ENCODE assay signal across 8 cellular contexts in the genomic region with DNA sequence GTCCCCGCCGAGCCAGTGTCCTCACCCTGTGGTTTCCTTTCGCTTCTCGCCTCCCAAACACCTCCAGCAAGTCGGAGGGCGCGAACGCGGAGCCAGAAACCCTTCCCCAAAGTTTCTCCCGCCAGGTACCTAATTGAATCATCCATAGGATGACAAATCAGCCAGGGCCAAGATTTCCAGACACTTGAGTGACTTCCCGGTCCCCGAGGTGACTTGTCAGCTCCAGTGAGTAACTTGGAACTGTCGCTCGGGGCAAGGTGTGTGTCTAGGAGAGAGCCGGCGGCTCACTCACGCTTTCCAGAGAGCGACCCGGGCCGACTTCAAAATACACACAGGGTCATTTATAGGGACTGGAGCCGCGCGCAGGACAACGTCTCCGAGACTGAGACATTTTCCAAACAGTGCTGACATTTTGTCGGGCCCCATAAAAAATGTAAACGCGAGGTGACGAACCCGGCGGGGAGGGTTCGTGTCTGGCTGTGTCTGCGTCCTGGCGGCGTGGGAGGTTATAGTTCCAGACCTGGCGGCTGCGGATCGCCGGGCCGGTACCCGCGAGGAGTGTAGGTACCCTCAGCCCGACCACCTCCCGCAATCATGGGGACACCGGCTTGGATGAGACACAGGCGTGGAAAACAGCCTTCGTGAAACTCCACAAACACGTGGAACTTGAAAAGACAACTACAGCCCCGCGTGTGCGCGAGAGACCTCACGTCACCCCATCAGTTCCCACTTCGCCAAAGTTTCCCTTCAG. TPM values are rescaled to one million over a fixed set of nuclear protein-coding genes. Genes with fewer than 3 reads are reported as not detected.
A peak's percentile ranks its signal among the peaks of the same experiment; 100 is the strongest.
DNase-seq lines count a peak whose midpoint lies in the region; ATAC-seq, FAIRE-seq and TF ChIP-seq lines count a peak whose summit lies in the region.

No MANE protein-coding gene starts in this region.

- H3K4me3 ChIP-seq in BJ (ENCODE audit: low read depth, low read length) (peak overlapping the region; percentile 62), osteoblast (ENCODE audit: insufficient read depth, low read length) (peak overlapping the region; percentile 84)

- peaks cover 64% of the 10 kb centered on the region for H3K4me1 ChIP-seq in osteoblast (ENCODE audit: insufficient read depth, low read length)

- intact Hi-C loops in activated T-helper 2 cell treated with anti-CD3 and anti-CD28 coated beads, Interferon-gamma antibody, Interleukin-2, Interleukin-4, amounts not matched to agents 10 μg/mL and 5 μg/mL and 100 μg/mL, durations not matched to agents 14 hours and 24 hours and 36 hours (cut with micrococcal nuclease), result loop anchor here (1.0 to 5.0 kb wide), 4 partner anchors 8 to 772 kb away; partner anchors contain the start of gene RFX3

- H3K79me2 ChIP-seq in osteoblast (ENCODE audit: insufficient read depth, low read length), result peaks cover 35% of the 10 kb centered on the region

- FAIRE-seq in frontal cortex (lab: Jason Lieb, UNC), result no peak

- peak; percentile 32 for ATAC-seq in GM19455 (IDR thresholded peaks at IDR 0.05; ENCODE audit: unreplicated experiment)

- H3K4me1 Mint-ChIP-seq in activated T-helper 2 cell treated with anti-CD3 and anti-CD28 coated beads, Interferon-gamma antibody, Interleukin-2, Interleukin-4, amounts not matched to agents 10 μg/mL and 5 μg/mL and 100 μg/mL, durations not matched to agents 14 hours and 24 hours and 36 hours (ENCODE audit: low read depth), result peaks cover 58% of the 10 kb centered on the region

- H3K36me3 Mint-ChIP-seq in activated T-helper 2 cell treated with anti-CD3 and anti-CD28 coated beads, Interferon-gamma antibody, Interleukin-2, Interleukin-4, amounts not matched to agents 10 μg/mL and 5 μg/mL and 100 μg/mL, durations not matched to agents 14 hours and 24 hours and 36 hours (ENCODE audit: low read depth), result no peaks in the 10 kb centered on the region

- H2AFZ ChIP-seq in osteoblast (ENCODE audit: low read length), result peak overlapping the region; percentile 61

- in situ Hi-C loops in ACHN (cut with HindIII; ENCODE audit: low pct_ligation_motif_present, low pct_unique_long_range_greater_than_20kb, low sequenced_read_pairs), result loop anchor here (25.0 kb wide), 1 partner anchor 161 kb away; no protein-coding TSS in a partner anchor

- no peaks in the 10 kb centered on the region for H3K27me3 ChIP-seq in BJ (ENCODE audit: control insufficient read depth, insufficient read depth, low read length)
- H3K27me3 ChIP-seq in osteoblast (ENCODE audit: insufficient read depth, low read length), result no peaks in the 10 kb centered on the region

- H3K27me3 Mint-ChIP-seq in activated T-helper 2 cell treated with anti-CD3 and anti-CD28 coated beads, Interferon-gamma antibody, Interleukin-2, Interleukin-4, amounts not matched to agents 10 μg/mL and 5 μg/mL and 100 μg/mL, durations not matched to agents 14 hours and 24 hours and 36 hours (ENCODE audit: low read depth), result peaks cover 57% of the 10 kb centered on the region

- no peaks in the 10 kb centered on the region for H3K9me3 ChIP-seq in osteoblast (ENCODE audit: low read depth, low read length)

- CTCF ChIA-PET in BJ (lab: Yijun Ruan, JAX), result interaction anchor here (1.5 to 2.0 kb wide), 5 partner anchors 10 to 564 kb away, joined by 5 to 7 read pairs (median 6); no protein-coding TSS in a partner anchor

- DNase-seq in BJ (ENCODE audit: low read depth) (no peak), NCI-H1105 (lab: John Stamatoyannopoulos, UW) (peak; percentile 43), frontal cortex (ENCODE audit: low spot score in 2 of 2) (peak; percentile 17 to 46), osteoblast (ENCODE audit: insufficient read length, low spot score, missing footprints) (peak; percentile 83), HPDE6-E6E7 (ENCODE audit: extremely low spot score) (no peak), ACHN (no peak)
- DNase-seq in activated T-helper 2 cell treated with anti-CD3 and anti-CD28 coated beads, Interferon-gamma antibody, Interleukin-2, Interleukin-4, amounts not matched to agents 10 μg/mL and 5 μg/mL and 100 μg/mL, durations not matched to agents 14 hours and 24 hours and 36 hours (ENCODE audit: low spot score), result no peak

- H3K9me3 Mint-ChIP-seq in activated T-helper 2 cell treated with anti-CD3 and anti-CD28 coated beads, Interferon-gamma antibody, Interleukin-2, Interleukin-4, amounts not matched to agents 10 μg/mL and 5 μg/mL and 100 μg/mL, durations not matched to agents 14 hours and 24 hours and 36 hours, result no peaks in the 10 kb centered on the region

- H3K36me3 ChIP-seq in BJ (ENCODE audit: control insufficient read depth, insufficient read depth, low read length), result no peaks in the 10 kb centered on the region
- no peaks in the 10 kb centered on the region for H3K36me3 ChIP-seq in osteoblast (ENCODE audit: insufficient read depth, low read length)

- H3K27ac ChIP-seq in osteoblast (ENCODE audit: low read depth, low read length), result peak overlapping the region; percentile 99

- peak overlapping the region; percentile 96 for H3K4me3 Mint-ChIP-seq in activated T-helper 2 cell treated with anti-CD3 and anti-CD28 coated beads, Interferon-gamma antibody, Interleukin-2, Interleukin-4, amounts not matched to agents 10 μg/mL and 5 μg/mL and 100 μg/mL, durations not matched to agents 14 hours and 24 hours and 36 hours (ENCODE audit: low read depth)

- peak overlapping the region; percentile 92 for H3K27ac Mint-ChIP-seq in activated T-helper 2 cell treated with anti-CD3 and anti-CD28 coated beads, Interferon-gamma antibody, Interleukin-2, Interleukin-4, amounts not matched to agents 10 μg/mL and 5 μg/mL and 100 μg/mL, durations not matched to agents 14 hours and 24 hours and 36 hours

- POLR2A ChIA-PET in BJ (lab: Charles Lee), result no interaction called here

- H4K20me1 ChIP-seq in osteoblast (ENCODE audit: insufficient read depth, low read length), result no peaks in the 10 kb centered on the region

- H3K4me2 ChIP-seq in osteoblast (ENCODE audit: insufficient read depth, low read length), result peak overlapping the region; percentile 96

- 0 out of 2 replicates have a peak, but pooled peaks have one; percentile 7 for TF ChIP-seq CTCF in BJ (IDR thresholded peaks at IDR 0.05; ENCODE audit: insufficient read depth, low read depth, low read length)
- no peak for TF ChIP-seq CTCF in osteoblast (IDR thresholded peaks at IDR 0.05; ENCODE audit: extremely low read depth, low read depth, low read length)

RNA-seq across cellular contexts. Expression of gene GLIS3, which starts 1.4 kb away (rescaled TPM):
- polyA plus RNA-seq in BJ (2011; rRNA removed), result 4.1 and 4.5 TPM in 2 replicates
- 117 and 146 TPM in 2 replicates for polyA minus RNA-seq in BJ (2011; rRNA and poly(A)+ RNA removed)
- total RNA-seq in activated T-helper 2 cell treated with anti-CD3 and anti-CD28 coated beads, Interferon-gamma antibody, Interleukin-2, Interleukin-4, amounts not matched to agents 10 μg/mL and 5 μg/mL and 100 μg/mL, durations not matched to agents 14 hours and 24 hours and 36 hours, result 2.6 and 2.8 TPM in 2 replicates
- 145 TPM for total RNA-seq in frontal cortex
- 55.4 and 80.0 TPM in 2 replicates for total RNA-seq in osteoblast

Comparison
In these comparisons a context has a peak if more than half of its experiments do, and no peak if none do; other contexts are left out.
1. DNase-seq: peak in NCI-H1105 (single experiment), frontal cortex (2 of 2) and osteoblast (single experiment); none in BJ (single experiment), activated T-helper 2 cell treated with anti-CD3 and anti-CD28 coated beads, Interferon-gamma antibody, Interleukin-2, Interleukin-4, amounts not matched to agents 10 μg/mL and 5 μg/mL and 100 μg/mL, durations not matched to agents 14 hours and 24 hours and 36 hours (single experiment), HPDE6-E6E7 (single experiment) and ACHN (single experiment).
2. RNA of gene GLIS3, which starts 1.4 kb away (total RNA-seq): 145 TPM in frontal cortex (single experiment) and 55.4 to 80.0 TPM in osteoblast; 2.6 to 2.8 TPM in activated T-helper 2 cell treated with anti-CD3 and anti-CD28 coated beads, Interferon-gamma antibody, Interleukin-2, Interleukin-4, amounts not matched to agents 10 μg/mL and 5 μg/mL and 100 μg/mL, durations not matched to agents 14 hours and 24 hours and 36 hours; every median in the first group is over 10 times any median in the second.